10 cellular contexts compared by ENCODE assay signal in genomic region chr4:100372432-100372831, GRCh38.
A peak's percentile ranks its signal among the peaks of the same experiment; 100 is the strongest.
DNase-seq lines count a peak whose midpoint lies in the region; ATAC-seq and TF ChIP-seq lines count a peak whose summit lies in the region.
"Had no signal": no experiment of that assay in that cellular context is flagged by ENCODE, and none has a peak within 500 bp of the region (broad histone marks: within the 10 kb centered on the region; RNA-seq: fewer than 3 reads in every experiment).

No MANE protein-coding gene starts in this region.

- H3K36me3 ChIP-seq in BJ (ENCODE audit: control insufficient read depth, insufficient read depth, low read length), result no peaks in the 10 kb centered on the region
- H3K36me3 ChIP-seq in GM23248 (ENCODE audit: low read depth), result no peaks in the 10 kb centered on the region
- no peaks in the 10 kb centered on the region for H3K36me3 ChIP-seq in RWPE2 (ENCODE audit: low read depth)
- no peaks in the 10 kb centered on the region for H3K36me3 ChIP-seq in gastrocnemius medialis

- H3K27ac ChIP-seq in GM23248, result no peak overlapping the region
- no peak overlapping the region for H3K27ac ChIP-seq in RWPE2 (ENCODE audit: poor library complexity, severe bottlenecking)
- no peak overlapping the region for H3K27ac ChIP-seq in gastrocnemius medialis

- H3K9me3 ChIP-seq in GM23248 (ENCODE audit: low read depth) (no peaks in the 10 kb centered on the region), RWPE2 (ENCODE audit: severe bottlenecking) (no peaks in the 10 kb centered on the region), gastrocnemius medialis (no peaks in the 10 kb centered on the region)

- H3K27ac Mint-ChIP-seq in activated naive CD4-positive, alpha-beta T cell treated with anti-CD3 and anti-CD28 coated beads, Interleukin-2, amount 10 ng/mL, durations not matched to agents 7 days and 5 days, result no peak overlapping the region
- H3K27ac Mint-ChIP-seq: activated naive CD4-positive, alpha-beta T cell treated with anti-CD3 and anti-CD28 coated beads, Interleukin-2, amount 50 U/mL, for 24 hours had no signal

- TF ChIP-seq POLR2A in gastrocnemius medialis (IDR thresholded peaks at IDR 0.05), result no peak

- no peaks in the 10 kb centered on the region for H3K27me3 Mint-ChIP-seq in activated naive CD4-positive, alpha-beta T cell treated with anti-CD3 and anti-CD28 coated beads, Interleukin-2, amount 10 ng/mL, durations not matched to agents 7 days and 5 days

- H3K27me3 ChIP-seq in BJ (ENCODE audit: control insufficient read depth, insufficient read depth, low read length) (no peaks in the 10 kb centered on the region), GM23248 (replicated peaks; ENCODE audit: insufficient read depth) (no peaks in the 10 kb centered on the region), RWPE2 (ENCODE audit: insufficient read depth, poor library complexity, severe bottlenecking) (no peaks in the 10 kb centered on the region), gastrocnemius medialis (no peaks in the 10 kb centered on the region)

- H3K9me3 Mint-ChIP-seq in activated naive CD4-positive, alpha-beta T cell treated with anti-CD3 and anti-CD28 coated beads, Interleukin-2, amount 10 ng/mL, durations not matched to agents 7 days and 5 days, result no peaks in the 10 kb centered on the region
- H3K9me3 Mint-ChIP-seq: activated naive CD4-positive, alpha-beta T cell treated with anti-CD3 and anti-CD28 coated beads, Interleukin-2, amount 50 U/mL, for 24 hours had no signal

- H3K36me3 Mint-ChIP-seq in activated naive CD4-positive, alpha-beta T cell treated with anti-CD3 and anti-CD28 coated beads, Interleukin-2, amount 10 ng/mL, durations not matched to agents 7 days and 5 days, result no peaks in the 10 kb centered on the region
- H3K36me3 Mint-ChIP-seq: activated naive CD4-positive, alpha-beta T cell treated with anti-CD3 and anti-CD28 coated beads, Interleukin-2, amount 50 U/mL, for 24 hours had no signal

- in situ Hi-C loops in GM23248 (cut with MboI), result no loop called here
- in situ Hi-C loops in gastrocnemius medialis (cut with MboI; ENCODE audit: low sequenced_read_pairs in 4 of 4), result no loop called here

- WGBS in GM23248 (ENCODE audit: low coverage in 1 of 2, low lambda C conversion rate in 2 of 2, missing lambda C conversion rate in 2 of 2), 2 experiments, result 96 to 100% methylated on average over 3 of the region's 3 CpGs

- CTCF ChIA-PET in BJ (lab: Yijun Ruan, JAX), result interaction anchor here (0.7 to 1.5 kb wide), 6 partner anchors 9 to 984 kb away, joined by 3 to 4 read pairs (median 3); no protein-coding TSS in a partner anchor
- CTCF ChIA-PET in activated naive CD4-positive, alpha-beta T cell treated with anti-CD3 and anti-CD28 coated beads, Interleukin-2, amount 10 ng/mL, durations not matched to agents 7 days and 5 days (lab: Charles Lee), result no interaction called here

- no peaks in the 10 kb centered on the region for H3K4me1 Mint-ChIP-seq in activated naive CD4-positive, alpha-beta T cell treated with anti-CD3 and anti-CD28 coated beads, Interleukin-2, amount 10 ng/mL, durations not matched to agents 7 days and 5 days
- H3K4me1 Mint-ChIP-seq: activated naive CD4-positive, alpha-beta T cell treated with anti-CD3 and anti-CD28 coated beads, Interleukin-2, amount 50 U/mL, for 24 hours had no signal

- POLR2A ChIA-PET in BJ (lab: Charles Lee), result no interaction called here

- no peak overlapping the region for H3K9ac ChIP-seq in GM23248

- DNase-seq in BJ (ENCODE audit: low read depth), result no peak
- peak; percentile 26 for DNase-seq in GM23248
- no peak for DNase-seq in RWPE2 (ENCODE audit: low spot score)
- peak; percentile 10 for DNase-seq in glomerular visceral epithelial cell (ENCODE audit: extremely low spot score)
- DNase-seq in activated naive CD4-positive, alpha-beta T cell treated with anti-CD3 and anti-CD28 coated beads, Interleukin-2, amount 10 ng/mL, durations not matched to agents 7 days and 5 days, result no peak
- DNase-seq in gastrocnemius medialis, result no peak
- no peak for DNase-seq in NCI-H2227 (lab: John Stamatoyannopoulos, UW; ENCODE audit: unreplicated experiment)
- DNase-seq: NCI-H1436 had no signal

- H3K4me3 ChIP-seq in BJ (ENCODE audit: low read depth, low read length), result no peak overlapping the region
- no peak overlapping the region for H3K4me3 ChIP-seq in GM23248
- no peak overlapping the region for H3K4me3 ChIP-seq in RWPE2 (ENCODE audit: severe bottlenecking)
- H3K4me3 ChIP-seq in gastrocnemius medialis, result no peak overlapping the region

- no peaks in the 10 kb centered on the region for H3K9me2 ChIP-seq in GM23248 (ENCODE audit: insufficient read depth)

- no peaks in the 10 kb centered on the region for H3K79me2 ChIP-seq in GM23248 (ENCODE audit: insufficient read depth)

- H3K4me1 ChIP-seq in GM23248 (ENCODE audit: insufficient read depth) (no peaks in the 10 kb centered on the region), RWPE2 (ENCODE audit: insufficient read depth, poor library complexity, severe bottlenecking) (no peaks in the 10 kb centered on the region), gastrocnemius medialis (no peaks in the 10 kb centered on the region)

- no peaks in the 10 kb centered on the region for H3F3A ChIP-seq in GM23248 (ENCODE audit: insufficient read depth)

- H3K4me2 ChIP-seq in GM23248 (ENCODE audit: unreplicated experiment), result no peak overlapping the region

- TF ChIP-seq CTCF in BJ (IDR thresholded peaks at IDR 0.05; ENCODE audit: insufficient read depth, low read depth, low read length) (peak; percentile 48), RWPE2 (IDR thresholded peaks at IDR 0.05; ENCODE audit: poor library complexity, severe bottlenecking) (peak; percentile 50), gastrocnemius medialis (IDR thresholded peaks at IDR 0.05 in 4 of 5, conservative IDR thresholded peaks at IDR 0.05 in 1 of 5) (no peak)

- ATAC-seq in RWPE2 (ENCODE audit: low read depth) (no peak), gastrocnemius medialis (no peak), HG03432 (IDR thresholded peaks at IDR 0.05; ENCODE audit: unreplicated experiment) (no peak)

- H4K20me1 ChIP-seq in GM23248 (ENCODE audit: insufficient read depth), result no peaks in the 10 kb centered on the region

- intact Hi-C loops in gastrocnemius medialis (cut with DNase I; ENCODE audit: low total_unique reads), result no loop called here

- no peak overlapping the region for H2AFZ ChIP-seq in GM23248

- H3K4me3 Mint-ChIP-seq in activated naive CD4-positive, alpha-beta T cell treated with anti-CD3 and anti-CD28 coated beads, Interleukin-2, amount 10 ng/mL, durations not matched to agents 7 days and 5 days, result no peak overlapping the region
- H3K4me3 Mint-ChIP-seq: activated naive CD4-positive, alpha-beta T cell treated with anti-CD3 and anti-CD28 coated beads, Interleukin-2, amount 50 U/mL, for 24 hours had no signal

Comparison
In these comparisons a context has a peak if more than half of its experiments do, and no peak if none do; other contexts are left out.
1. DNase-seq: peak in GM23248 (single experiment) and glomerular visceral epithelial cell (single experiment); none in BJ (single experiment), RWPE2 (single experiment), activated naive CD4-positive, alpha-beta T cell treated with anti-CD3 and anti-CD28 coated beads, Interleukin-2, amount 10 ng/mL, durations not matched to agents 7 days and 5 days (single experiment), gastrocnemius medialis (0 of 2) and NCI-H2227 (single experiment).
2. CTCF ChIP-seq: peak in BJ (single experiment) and RWPE2 (single experiment); none in gastrocnemius medialis (0 of 5).